Comparison of ENCODE assay signal across 1 cellular context in the genomic region with DNA sequence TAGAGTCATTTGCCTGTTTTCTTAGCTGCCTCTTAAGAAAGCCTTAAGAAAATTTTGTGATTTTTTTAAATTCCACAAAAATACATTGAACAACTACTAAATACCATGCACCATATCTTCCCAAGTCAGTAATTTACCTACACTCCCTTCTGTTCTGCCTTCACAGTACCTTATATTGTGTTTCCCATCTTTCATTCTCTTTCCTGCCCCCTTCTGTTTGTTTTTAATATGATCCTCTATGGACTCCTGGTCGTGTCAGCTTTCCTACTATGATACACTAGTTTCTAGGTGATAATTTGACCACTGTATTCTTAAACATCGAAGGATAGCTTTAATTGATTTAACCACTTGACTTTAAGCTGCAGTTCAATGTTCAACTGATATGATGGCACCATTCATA.
TF ChIP-seq lines count a peak whose summit lies in the region.

No MANE protein-coding gene starts in this region.

TF ChIP-seq in SK-N-SH, 30 proteins besides CTCF, POLR2A, EP300 and RAD21 (continued from another document):
- TF ChIP-seq SMC3 (IDR thresholded peaks at IDR 0.05; ENCODE audit: low read depth, low read length): 0 out of 2 replicates have a peak, but pooled peaks have one; percentile 8
- TF ChIP-seq, protein P1, sequence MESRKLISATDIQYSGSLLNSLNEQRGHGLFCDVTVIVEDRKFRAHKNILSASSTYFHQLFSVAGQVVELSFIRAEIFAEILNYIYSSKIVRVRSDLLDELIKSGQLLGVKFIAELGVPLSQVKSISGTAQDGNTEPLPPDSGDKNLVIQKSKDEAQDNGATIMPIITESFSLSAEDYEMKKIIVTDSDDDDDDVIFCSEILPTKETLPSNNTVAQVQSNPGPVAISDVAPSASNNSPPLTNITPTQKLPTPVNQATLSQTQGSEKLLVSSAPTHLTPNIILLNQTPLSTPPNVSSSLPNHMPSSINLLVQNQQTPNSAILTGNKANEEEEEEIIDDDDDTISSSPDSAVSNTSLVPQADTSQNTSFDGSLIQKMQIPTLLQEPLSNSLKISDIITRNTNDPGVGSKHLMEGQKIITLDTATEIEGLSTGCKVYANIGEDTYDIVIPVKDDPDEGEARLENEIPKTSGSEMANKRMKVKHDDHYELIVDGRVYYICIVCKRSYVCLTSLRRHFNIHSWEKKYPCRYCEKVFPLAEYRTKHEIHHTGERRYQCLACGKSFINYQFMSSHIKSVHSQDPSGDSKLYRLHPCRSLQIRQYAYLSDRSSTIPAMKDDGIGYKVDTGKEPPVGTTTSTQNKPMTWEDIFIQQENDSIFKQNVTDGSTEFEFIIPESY (IDR thresholded peaks at IDR 0.05; ENCODE audit: borderline replicate concordance, low read depth): no peak
- no peak for TF ChIP-seq RFX5 (IDR thresholded peaks at IDR 0.05; ENCODE audit: low read length)
- TF ChIP-seq GABPA (IDR thresholded peaks at IDR 0.05; ENCODE audit: low read depth): no peak
